ENCODE assay signal across 21 cellular contexts in genomic region chr2:148577845-148578492, GRCh38.
"Had no signal": no experiment of that assay in that cellular context is flagged by ENCODE, and none has a peak within 500 bp of the region (broad histone marks: within the 10 kb centered on the region; RNA-seq: fewer than 3 reads in every experiment).

No MANE protein-coding gene starts in this region.

- H3K4me1 ChIP-seq: pancreas, testis had no signal

- H3K9me3 ChIP-seq: pancreas, testis had no signal

- H3K27ac Mint-ChIP-seq: activated CD4-positive, alpha-beta T cell treated with anti-CD3 and anti-CD28 coated beads, Interleukin-2, amount 10 ng/mL, durations not matched to agents 24 days and 14 days; activated CD8-positive, alpha-beta T cell treated with anti-CD3 and anti-CD28 coated beads for 36 hours; activated naive CD8-positive, alpha-beta T cell treated with anti-CD3 and anti-CD28 coated beads, Interleukin-2, amount 10 ng/mL, durations not matched to agents 7 days and 5 days; activated T-helper 17 cell treated with anti-CD3 and anti-CD28 coated beads, Interleukin-2, amount 50 U/mL, for 72 hours; memory B cell; naive thymus-derived CD4-positive, alpha-beta T cell; type B pancreatic cell had no signal

- H3K27ac ChIP-seq: cardiac muscle cell, epithelial cell of prostate, foreskin keratinocyte, hepatocyte, pancreas, testis had no signal

- H3K36me3 Mint-ChIP-seq: activated naive CD8-positive, alpha-beta T cell treated with anti-CD3 and anti-CD28 coated beads, Interleukin-2, amount 10 ng/mL, durations not matched to agents 7 days and 5 days; memory B cell; naive thymus-derived CD4-positive, alpha-beta T cell; type B pancreatic cell had no signal

- H3K9me3 Mint-ChIP-seq: activated CD8-positive, alpha-beta T cell treated with anti-CD3 and anti-CD28 coated beads for 36 hours; activated naive CD8-positive, alpha-beta T cell treated with anti-CD3 and anti-CD28 coated beads, Interleukin-2, amount 10 ng/mL, durations not matched to agents 7 days and 5 days; activated T-helper 17 cell treated with anti-CD3 and anti-CD28 coated beads, Interleukin-2, amount 50 U/mL, for 72 hours; memory B cell; naive thymus-derived CD4-positive, alpha-beta T cell; type B pancreatic cell had no signal

- H3K36me3 ChIP-seq: cardiac muscle cell, pancreas had no signal

- H3K27me3 ChIP-seq: pancreas, testis had no signal

- DNase-seq: activated CD4-positive, alpha-beta T cell treated with anti-CD3 and anti-CD28 coated beads, Interleukin-2, amount 10 ng/mL, durations not matched to agents 24 days and 14 days; activated CD8-positive, alpha-beta T cell treated with anti-CD3 and anti-CD28 coated beads for 36 hours; activated naive CD4-positive, alpha-beta T cell treated with Interleukin-2 at 50 U/mL for 16 hours; activated naive CD8-positive, alpha-beta T cell treated with anti-CD3 and anti-CD28 coated beads, Interleukin-2, amount 10 ng/mL, durations not matched to agents 7 days and 5 days; activated T-cell treated with anti-CD3 and anti-CD28 coated beads, Interleukin-2, amount 50 U/mL, for 1 hour; amygdala; dermis blood vessel endothelial cell; foreskin keratinocyte; naive thymus-derived CD4-positive, alpha-beta T cell; pancreas; stimulated activated CD4-positive, alpha-beta T cell treated with anti-CD3 and anti-CD28 coated beads, Interleukin-4, amount 100 ng/mL, for 1 hour; T1000; testis had no signal

- H3K4me2 ChIP-seq: hepatocyte, smooth muscle cell had no signal

- H3K4me3 ChIP-seq: cardiac muscle cell, hepatocyte, pancreas, smooth muscle cell, testis had no signal

- H2AFZ ChIP-seq: hepatocyte had no signal

- H3K4me3 Mint-ChIP-seq: activated CD4-positive, alpha-beta T cell treated with anti-CD3 and anti-CD28 coated beads, Interleukin-2, amount 10 ng/mL, durations not matched to agents 24 days and 14 days; activated CD8-positive, alpha-beta T cell treated with anti-CD3 and anti-CD28 coated beads for 36 hours; activated naive CD8-positive, alpha-beta T cell treated with anti-CD3 and anti-CD28 coated beads, Interleukin-2, amount 10 ng/mL, durations not matched to agents 7 days and 5 days; activated T-helper 17 cell treated with anti-CD3 and anti-CD28 coated beads, Interleukin-2, amount 50 U/mL, for 72 hours; memory B cell; naive thymus-derived CD4-positive, alpha-beta T cell; type B pancreatic cell had no signal

- H3K79me2 ChIP-seq: hepatocyte had no signal

- ATAC-seq: activated CD8-positive, alpha-beta T cell treated with anti-CD3 and anti-CD28 coated beads for 36 hours; activated T-helper 17 cell treated with anti-CD3 and anti-CD28 coated beads, Interleukin-2, amount 50 U/mL, for 72 hours; foreskin keratinocyte; naive thymus-derived CD4-positive, alpha-beta T cell; pancreas; sciatic nerve had no signal
